25 cellular contexts compared by ENCODE assay signal in the genomic region with DNA sequence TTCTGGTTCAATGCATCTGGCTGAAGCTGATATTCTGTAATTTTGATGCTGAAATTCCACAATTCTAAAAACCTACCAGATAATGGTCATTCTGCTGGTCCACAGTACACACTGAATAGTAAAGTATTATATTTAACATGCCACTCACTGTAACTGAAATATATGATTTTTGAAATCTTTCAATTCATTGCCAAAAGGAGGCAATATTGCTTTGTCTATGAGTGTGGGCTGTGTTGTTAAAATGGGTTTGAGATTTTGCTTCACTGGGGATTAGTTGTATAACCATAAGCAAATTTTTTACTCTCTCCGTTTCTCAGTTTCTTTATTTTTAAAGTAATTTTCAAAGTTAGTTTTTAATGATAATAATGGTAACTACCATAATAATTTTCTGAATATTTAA.
A peak's percentile ranks its signal among the peaks of the same experiment; 100 is the strongest.
DNase-seq lines count a peak whose midpoint lies in the region; ATAC-seq and TF ChIP-seq lines count a peak whose summit lies in the region.
"Had no signal": no experiment of that assay in that cellular context is flagged by ENCODE, and none has a peak within 500 bp of the region (broad histone marks: within the 10 kb centered on the region; RNA-seq: fewer than 3 reads in every experiment).

No MANE protein-coding gene starts in this region.

- H3K9ac ChIP-seq in H9 (ENCODE audit: extremely low read depth, insufficient read length, low read length) (no peak overlapping the region), PC-3 (ENCODE audit: low read length) (no peak overlapping the region), neural cell (ENCODE audit: low read length) (no peak overlapping the region)

- H3K4me1 ChIP-seq in H9 (ENCODE audit: insufficient read depth, low read length) = no peaks in the 10 kb centered on the region
- H3K4me1 ChIP-seq in PC-3 (ENCODE audit: insufficient read depth, low read length) = no peaks in the 10 kb centered on the region
- no peaks in the 10 kb centered on the region for H3K4me1 ChIP-seq in naive thymus-derived CD4-positive, alpha-beta T cell (ENCODE audit: control insufficient read depth in 2 of 2, insufficient read depth in 2 of 2, low read length in 2 of 2)
- H3K4me1 ChIP-seq: adrenal gland, Caco-2, prostate gland had no signal

- H2BK12ac ChIP-seq in H9 (ENCODE audit: insufficient read length, low read depth, low read length) = no peak overlapping the region

- H3K27me3 ChIP-seq in H9 (ENCODE audit: insufficient read depth, low read length) (no peaks in the 10 kb centered on the region), PC-3 (ENCODE audit: low read length) (no peaks in the 10 kb centered on the region), neural cell (ENCODE audit: insufficient read depth, low read depth, low read length) (no peaks in the 10 kb centered on the region)
- H3K27me3 ChIP-seq in naive thymus-derived CD4-positive, alpha-beta T cell (ENCODE audit: control insufficient read depth in 2 of 2, insufficient read depth in 2 of 2, low read length in 2 of 2) = no peaks in the 10 kb centered on the region
- H3K27me3 ChIP-seq: adrenal gland had no signal

- no peaks in the 10 kb centered on the region for H3K36me3 Mint-ChIP-seq in H9 (ENCODE audit: insufficient read depth in 1 of 3, low read depth in 3 of 3)
- H3K36me3 Mint-ChIP-seq in naive thymus-derived CD4-positive, alpha-beta T cell = no peaks in the 10 kb centered on the region
- H3K36me3 Mint-ChIP-seq: brain had no signal

- no peaks in the 10 kb centered on the region for H3F3A ChIP-seq in PC-3 (ENCODE audit: low read length, unreplicated experiment)
- no peaks in the 10 kb centered on the region for H3F3A ChIP-seq in neural cell (ENCODE audit: insufficient read depth, low read length, poor library complexity, severe bottlenecking)

- H3K9me3 Mint-ChIP-seq in H9 = no peaks in the 10 kb centered on the region
- peaks cover 0 to 10% (median under 1%) of the 10 kb centered on the region in 11 donors for H3K9me3 Mint-ChIP-seq in naive thymus-derived CD4-positive, alpha-beta T cell
- H3K9me3 Mint-ChIP-seq: brain had no signal

- BruUV-seq in PC-3 (replicated peaks; lab: Mats Ljungman, UMichigan) = no TSS peak

- H3K4me2 ChIP-seq in H9 (ENCODE audit: insufficient read depth, insufficient read length, low read length) (no peak overlapping the region), PC-3 (ENCODE audit: low read length) (no peak overlapping the region), neural cell (ENCODE audit: low read length) (no peak overlapping the region)

- no peak overlapping the region for H3K4ac ChIP-seq in H9 (ENCODE audit: low read depth, low read length)

- H3K4me3 Mint-ChIP-seq in H9 = no peak overlapping the region
- H3K4me3 Mint-ChIP-seq in naive thymus-derived CD4-positive, alpha-beta T cell = no peak overlapping the region
- H3K4me3 Mint-ChIP-seq: activated CD4-positive, alpha-beta T cell treated with anti-CD3 and anti-CD28 coated beads, Interleukin-2, amount 10 ng/mL, durations not matched to agents 7 days and 5 days; brain had no signal

- no peak overlapping the region for H3K18ac ChIP-seq in H9 (ENCODE audit: insufficient read length, low read depth, low read length)

- no peak overlapping the region for H2AK5ac ChIP-seq in H9 (ENCODE audit: insufficient read length, low read length)

- no peaks in the 10 kb centered on the region for H3K79me2 ChIP-seq in H9 (ENCODE audit: insufficient read depth, low read length)
- no peaks in the 10 kb centered on the region for H3K79me2 ChIP-seq in PC-3 (ENCODE audit: low read length)
- H3K79me2 ChIP-seq in neural cell (replicated peaks; ENCODE audit: insufficient read depth, low read length) = no peaks in the 10 kb centered on the region

- H2BK15ac ChIP-seq in H9 (ENCODE audit: low read depth, low read length) = no peak overlapping the region

- POLR2A ChIA-PET in PC-3 (lab: Charles Lee; ENCODE audit: unreplicated experiment) = no interaction called here
- POLR2A ChIA-PET in naive thymus-derived CD4-positive, alpha-beta T cell (lab: Charles Lee) = no interaction called here

- H3K27ac ChIP-seq in H9 (ENCODE audit: insufficient read length, low read depth, low read length) = no peak overlapping the region
- no peak overlapping the region for H3K27ac ChIP-seq in PC-3 (ENCODE audit: low read length)
- H3K27ac ChIP-seq in neural cell (ENCODE audit: low read length) = no peak overlapping the region
- H3K27ac ChIP-seq in naive thymus-derived CD4-positive, alpha-beta T cell (ENCODE audit: low read depth, low read length) = no peak overlapping the region
- H3K27ac ChIP-seq: adrenal gland, epithelial cell of prostate, prostate gland had no signal

- peak; percentile 43; the same call in 2 of the 3 replicates for TF ChIP-seq CTCF in H9 (conservative IDR thresholded peaks at IDR 0.05)
- TF ChIP-seq CTCF in PC-3 (conservative IDR thresholded peaks at IDR 0.05; ENCODE audit: low read depth, low read length) = peak; percentile 43; the same call in 1 of the 2 replicates
- peak; percentile 37 for TF ChIP-seq CTCF in neural cell (IDR thresholded peaks at IDR 0.05; ENCODE audit: poor library complexity, severe bottlenecking)

- H3K9me3 ChIP-seq in H9 (ENCODE audit: control insufficient read depth, low read depth, low read length) (no peaks in the 10 kb centered on the region), PC-3 (ENCODE audit: low read length) (no peaks in the 10 kb centered on the region), neural cell (ENCODE audit: low read length) (no peaks in the 10 kb centered on the region)
- no peaks in the 10 kb centered on the region for H3K9me3 ChIP-seq in naive thymus-derived CD4-positive, alpha-beta T cell (ENCODE audit: control insufficient read depth in 2 of 3, low read length in 3 of 3)
- H3K9me3 ChIP-seq: adrenal gland, Caco-2, prostate gland had no signal

- H3K14ac ChIP-seq in H9 (ENCODE audit: insufficient read depth, low read length) = no peak overlapping the region

- CTCF ChIA-PET in PC-3 (lab: Charles Lee) = no interaction called here
- CTCF ChIA-PET in naive thymus-derived CD4-positive, alpha-beta T cell (lab: Charles Lee) = no interaction called here

- no peak overlapping the region for H4K5ac ChIP-seq in H9 (ENCODE audit: insufficient read length, low read depth, low read length)

- TF ChIP-seq EP300 in neural cell (conservative IDR thresholded peaks at IDR 0.05; ENCODE audit: poor library complexity, severe bottlenecking) = no peak

- peak; percentile 53 for TF ChIP-seq RAD21 in neural cell (conservative IDR thresholded peaks at IDR 0.05)

- H3K4me3 ChIP-seq in PC-3 (ENCODE audit: low read length) = no peak overlapping the region
- H3K4me3 ChIP-seq in neural cell (ENCODE audit: low read length) = no peak overlapping the region
- no peak overlapping the region for H3K4me3 ChIP-seq in naive thymus-derived CD4-positive, alpha-beta T cell (ENCODE audit: low read length)
- H3K4me3 ChIP-seq: adrenal gland, prostate gland had no signal

- H3K36me3 ChIP-seq in PC-3 (ENCODE audit: low read depth, low read length) (no peaks in the 10 kb centered on the region), neural cell (ENCODE audit: insufficient read depth, low read length) (no peaks in the 10 kb centered on the region)
- no peaks in the 10 kb centered on the region for H3K36me3 ChIP-seq in naive thymus-derived CD4-positive, alpha-beta T cell (ENCODE audit: control insufficient read depth in 2 of 3, insufficient read depth in 3 of 3, low read length in 3 of 3)
- H3K36me3 ChIP-seq: adrenal gland, prostate gland had no signal

- DNase-seq in NCI-H748 (lab: John Stamatoyannopoulos, UW; ENCODE audit: unreplicated experiment) = peak; percentile 29
- DNase-seq in NCI-H748 treated with DMSO at 0.1 percent for 48 hours (lab: John Stamatoyannopoulos, UW) = no peak
- no peak for DNase-seq in H9
- peak; percentile 43 for DNase-seq in PC-3
- no peak for DNase-seq in naive thymus-derived CD4-positive, alpha-beta T cell
- DNase-seq in activated T-cell treated with anti-CD3 and anti-CD28 coated beads, Interleukin-2, amount 50 U/mL, for 1 hour = no peak
- DNase-seq: activated CD4-positive, alpha-beta T cell treated with anti-CD3 and anti-CD28 coated beads, Interleukin-2, amount 10 ng/mL, durations not matched to agents 7 days and 5 days; activated naive CD4-positive, alpha-beta T cell treated with Interleukin-2 at 50 U/mL for 16 hours; activated T-cell treated with anti-CD3 and anti-CD28 coated beads, Interleukin-2, amount 50 U/mL, for 48 hours; adrenal gland; C1 segment of cervical spinal cord; Caco-2; effector CD4-positive, alpha-beta T cell; EL; Kasumi-1; NCI-H1048; NCI-H524 treated with DMSO at 0.1 percent for 48 hours; nucleus accumbens; stimulated activated CD4-positive, alpha-beta T cell treated with anti-CD3 and anti-CD28 coated beads, Interleukin-15, amount 100 ng/mL, for 24 hours; stimulated activated naive CD4-positive, alpha-beta T cell had no signal

- no peak overlapping the region for H3T11ph ChIP-seq in H9 (ENCODE audit: low read length)

- H3K27ac Mint-ChIP-seq in H9 = no peak overlapping the region
- no peak overlapping the region for H3K27ac Mint-ChIP-seq in naive thymus-derived CD4-positive, alpha-beta T cell
- H3K27ac Mint-ChIP-seq: activated CD4-positive, alpha-beta T cell treated with anti-CD3 and anti-CD28 coated beads, Interleukin-2, amount 10 ng/mL, durations not matched to agents 7 days and 5 days; brain had no signal

- H3K9me2 ChIP-seq in PC-3 (replicated peaks; ENCODE audit: low read length) = no peaks in the 10 kb centered on the region
- H3K9me2 ChIP-seq in neural cell (ENCODE audit: insufficient read depth, low read length) = no peaks in the 10 kb centered on the region

- ATAC-seq in PC-3 (peak; percentile 48; the same call in 1 of the 2 replicates), HG03469 (IDR thresholded peaks at IDR 0.05; ENCODE audit: unreplicated experiment) (no peak)
- ATAC-seq in naive thymus-derived CD4-positive, alpha-beta T cell = no peak

- WGBS in H9 (ENCODE audit: extremely low coverage, insufficient read length, low lambda C conversion rate) = no CpG with 5 or more reads among the region's 1 CpG

- H2BK120ac ChIP-seq in H9 (ENCODE audit: low read depth, low read length, poor library complexity, severe bottlenecking) = no peak overlapping the region

- H2BK5ac ChIP-seq in H9 (ENCODE audit: insufficient read length, low read length) = no peak overlapping the region

- no peak overlapping the region for H3K23ac ChIP-seq in H9 (ENCODE audit: insufficient read length, low read depth, low read length)

- H3K27me3 Mint-ChIP-seq in H9 (ENCODE audit: low read depth) = no peaks in the 10 kb centered on the region
- H3K27me3 Mint-ChIP-seq in naive thymus-derived CD4-positive, alpha-beta T cell = no peaks in the 10 kb centered on the region
- H3K27me3 Mint-ChIP-seq: activated CD4-positive, alpha-beta T cell treated with anti-CD3 and anti-CD28 coated beads, Interleukin-2, amount 10 ng/mL, durations not matched to agents 7 days and 5 days had no signal

- H2AFZ ChIP-seq in H9 (ENCODE audit: low read length) (no peak overlapping the region), PC-3 (ENCODE audit: low read length) (no peak overlapping the region), neural cell (ENCODE audit: low read depth, low read length) (no peak overlapping the region)

- H4K20me1 ChIP-seq in H9 (ENCODE audit: control insufficient read depth, insufficient read depth, insufficient read length) (no peaks in the 10 kb centered on the region), PC-3 (ENCODE audit: low read length) (no peaks in the 10 kb centered on the region), neural cell (ENCODE audit: insufficient read depth) (no peaks in the 10 kb centered on the region)

- intact Hi-C loops in PC-3 (cut with micrococcal nuclease) = loop anchor here (5.0 kb wide), 1 partner anchor 1688 kb away; no protein-coding TSS in a partner anchor
- intact Hi-C loops in naive thymus-derived CD4-positive, alpha-beta T cell (cut with micrococcal nuclease) = no loop called here

- H4K91ac ChIP-seq in H9 (ENCODE audit: insufficient read length, low read depth, low read length) = no peak overlapping the region

- H4K8ac ChIP-seq in H9 (replicated peaks; ENCODE audit: insufficient read length, low read depth, low read length) = no peak overlapping the region

- no peak overlapping the region for H2BK20ac ChIP-seq in H9 (ENCODE audit: low read depth, low read length, poor library complexity, severe bottlenecking)

- H3K56ac ChIP-seq in H9 (ENCODE audit: insufficient read length, low read depth, low read length) = no peak overlapping the region

- H3K79me1 ChIP-seq in H9 (ENCODE audit: insufficient read depth, low read depth, low read length, poor library complexity, severe bottlenecking) = no peaks in the 10 kb centered on the region

- no peaks in the 10 kb centered on the region for H3K23me2 ChIP-seq in H9 (ENCODE audit: insufficient read length, low read depth, low read length, poor library complexity, severe bottlenecking)

- peaks cover 4 to 10% of the 10 kb centered on the region in 2 experiments for H3K4me1 Mint-ChIP-seq in H9
- H3K4me1 Mint-ChIP-seq in naive thymus-derived CD4-positive, alpha-beta T cell = no peaks in the 10 kb centered on the region
- H3K4me1 Mint-ChIP-seq: activated CD4-positive, alpha-beta T cell treated with anti-CD3 and anti-CD28 coated beads, Interleukin-2, amount 10 ng/mL, durations not matched to agents 7 days and 5 days had no signal

Comparison
In these comparisons a context has a peak if more than half of its experiments do, and no peak if none do; other contexts are left out.
1. DNase-seq: peak in NCI-H748 (single experiment) and PC-3 (single experiment); none in NCI-H748 treated with DMSO at 0.1 percent for 48 hours (single experiment), H9 (single experiment), naive thymus-derived CD4-positive, alpha-beta T cell (0 of 9) and activated T-cell treated with anti-CD3 and anti-CD28 coated beads, Interleukin-2, amount 50 U/mL, for 1 hour (single experiment).
2. Peak in every context shown above with its lines, with median percentiles within 50 percentile points of each other: CTCF ChIP-seq.